ENCODE assay signal across 1 cellular context in the genomic region with DNA sequence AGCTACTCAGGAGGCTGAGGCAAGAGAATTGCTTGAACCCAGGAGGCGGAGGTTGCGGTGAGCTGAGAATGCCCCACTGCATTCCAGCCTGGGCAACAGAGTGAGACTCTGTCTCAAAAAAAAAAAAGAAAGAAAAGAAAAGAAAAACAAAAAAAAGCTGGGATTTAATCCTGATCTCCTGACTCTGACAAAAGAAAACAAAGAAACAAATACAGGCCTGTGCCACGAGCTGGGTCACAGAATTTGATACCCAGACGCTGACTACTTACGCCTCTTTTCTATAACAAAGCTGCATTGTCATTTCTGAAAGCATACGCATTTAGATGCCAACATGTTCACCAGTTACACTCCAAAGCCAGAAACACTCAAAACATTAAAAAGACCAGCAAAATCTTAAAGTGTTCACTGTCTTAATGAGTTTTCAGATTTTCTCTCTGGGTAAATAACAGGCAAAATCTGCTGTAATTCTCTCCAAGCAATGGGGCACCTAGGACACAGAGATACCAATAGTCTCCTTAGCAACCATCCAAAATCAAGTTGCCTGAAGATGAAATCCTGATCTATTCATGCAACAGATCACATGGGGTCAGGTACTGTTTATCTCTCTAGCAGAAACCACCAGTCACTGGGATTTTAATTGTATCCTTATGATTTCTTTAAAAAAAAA.
TF ChIP-seq lines count a peak whose summit lies in the region.

No MANE protein-coding gene starts in this region.

TF ChIP-seq in WTC11, 78 proteins besides CTCF, POLR2A, EP300 and RAD21 (continued from another document):
- TF ChIP-seq NFATC4 (CRISPR knock-in tag; IDR thresholded peaks at IDR 0.05) (no peak), OVOL2 (CRISPR knock-in tag; IDR thresholded peaks at IDR 0.05; ENCODE audit: borderline replicate concordance) (no peak), MYBL2 (CRISPR knock-in tag; IDR thresholded peaks at IDR 0.05) (no peak)
